Comparison of ENCODE assay signal across 16 cellular contexts in genomic region chr17:81060416-81060815, GRCh38.
"Had no signal": no experiment of that assay in that cellular context is flagged by ENCODE, and none has a peak within 500 bp of the region (broad histone marks: within the 10 kb centered on the region; RNA-seq: fewer than 3 reads in every experiment).

No MANE protein-coding gene starts in this region.

- H3K9me3 Mint-ChIP-seq: activated B cell treated with CpG ODN at 0.5 μM for 24 hours; activated CD4-positive, alpha-beta T cell treated with anti-CD3 and anti-CD28 coated beads, Interleukin-2, amount 10 ng/mL, durations not matched to agents 24 days and 14 days; effector memory CD8-positive, alpha-beta T cell; immature natural killer cell; natural killer cell; stimulated activated memory B cell treated with anti-CD40 and anti-IgM and Interleukin-4, amounts not matched to agents 10 μg/mL and 1 μg/mL and 100 μg/mL, for 72 hours; T-cell had no signal

- H3K4me1 Mint-ChIP-seq: activated B cell treated with CpG ODN at 0.5 μM for 24 hours; immature natural killer cell; natural killer cell; stimulated activated memory B cell treated with anti-CD40 and anti-IgM and Interleukin-4, amounts not matched to agents 10 μg/mL and 1 μg/mL and 100 μg/mL, for 72 hours had no signal

- DNase-seq: activated B cell treated with CpG ODN at 0.5 μM for 24 hours; activated CD4-positive, alpha-beta T cell treated with anti-CD3 and anti-CD28 coated beads, Interleukin-2, amount 10 ng/mL, durations not matched to agents 24 days and 14 days; activated naive CD4-positive, alpha-beta T cell treated with Interleukin-2 at 50 U/mL for 16 hours; caudate nucleus; cortex of kidney; effector memory CD8-positive, alpha-beta T cell; erythroblast; immature natural killer cell; natural killer cell; occipital lobe; psoas muscle; right lobe of liver; stimulated activated CD4-positive, alpha-beta T cell treated with anti-CD3 and anti-CD28 coated beads, Interleukin-1b, Interleukin-23, amount 100 ng/mL, for 48 hours; T-cell had no signal

- H3K27ac ChIP-seq: psoas muscle, right lobe of liver had no signal

- H3K9me3 ChIP-seq: psoas muscle, right lobe of liver had no signal

- H3K27me3 ChIP-seq: right lobe of liver had no signal

- H3K36me3 Mint-ChIP-seq: immature natural killer cell; natural killer cell; stimulated activated memory B cell treated with anti-CD40 and anti-IgM and Interleukin-4, amounts not matched to agents 10 μg/mL and 1 μg/mL and 100 μg/mL, for 72 hours had no signal

- H3K27ac Mint-ChIP-seq: activated B cell treated with CpG ODN at 0.5 μM for 24 hours; activated CD4-positive, alpha-beta T cell treated with anti-CD3 and anti-CD28 coated beads, Interleukin-2, amount 10 ng/mL, durations not matched to agents 24 days and 14 days; effector memory CD8-positive, alpha-beta T cell; immature natural killer cell; natural killer cell; stimulated activated memory B cell treated with anti-CD40 and anti-IgM and Interleukin-4, amounts not matched to agents 10 μg/mL and 1 μg/mL and 100 μg/mL, for 72 hours; T-cell had no signal

- ATAC-seq: effector memory CD8-positive, alpha-beta T cell; natural killer cell; psoas muscle; right lobe of liver; stimulated activated memory B cell treated with anti-CD40 and anti-IgM and Interleukin-4, amounts not matched to agents 10 μg/mL and 1 μg/mL and 100 μg/mL, for 72 hours; T-cell had no signal

- H3K4me3 Mint-ChIP-seq: activated B cell treated with CpG ODN at 0.5 μM for 24 hours; activated CD4-positive, alpha-beta T cell treated with anti-CD3 and anti-CD28 coated beads, Interleukin-2, amount 10 ng/mL, durations not matched to agents 24 days and 14 days; effector memory CD8-positive, alpha-beta T cell; immature natural killer cell; natural killer cell; stimulated activated memory B cell treated with anti-CD40 and anti-IgM and Interleukin-4, amounts not matched to agents 10 μg/mL and 1 μg/mL and 100 μg/mL, for 72 hours; T-cell had no signal

- H3K27me3 Mint-ChIP-seq: activated B cell treated with CpG ODN at 0.5 μM for 24 hours; activated CD4-positive, alpha-beta T cell treated with anti-CD3 and anti-CD28 coated beads, Interleukin-2, amount 10 ng/mL, durations not matched to agents 24 days and 14 days; effector memory CD8-positive, alpha-beta T cell; stimulated activated memory B cell treated with anti-CD40 and anti-IgM and Interleukin-4, amounts not matched to agents 10 μg/mL and 1 μg/mL and 100 μg/mL, for 72 hours; T-cell had no signal

- H3K4me3 ChIP-seq: lung, psoas muscle, right lobe of liver had no signal
